In genomic region chr10:78899996-78900714, GRCh38 we compare ENCODE assay signal across 1 cellular context.
TF ChIP-seq lines count a peak whose summit lies in the region.

No MANE protein-coding gene starts in this region.

TF ChIP-seq in WTC11, 78 proteins besides CTCF, POLR2A, EP300 and RAD21 (continued from another document):
- no peak for TF ChIP-seq PRDM15 (CRISPR knock-in tag; IDR thresholded peaks at IDR 0.05)
- no peak for TF ChIP-seq ZNF396 (CRISPR knock-in tag; IDR thresholded peaks at IDR 0.05; ENCODE audit: borderline replicate concordance)
- no peak for TF ChIP-seq MYBL2 (CRISPR knock-in tag; IDR thresholded peaks at IDR 0.05)
